8 cellular contexts compared by ENCODE assay signal in genomic region chr9:122464633-122465567, GRCh38. TPM values are rescaled to one million over a fixed set of nuclear protein-coding genes. Genes with fewer than 3 reads are reported as not detected.
DNase-seq lines count a peak whose midpoint lies in the region; ATAC-seq, FAIRE-seq and TF ChIP-seq lines count a peak whose summit lies in the region.

No MANE protein-coding gene starts in this region.

- no peaks in the 10 kb centered on the region for H3K9me3 ChIP-seq in kidney (ENCODE audit: control insufficient read depth in 1 of 2, low read length in 2 of 2)

- H3K9ac ChIP-seq in kidney (ENCODE audit: low read length in 2 of 2), result peak overlapping the region; percentile 1 to 21

- intact Hi-C loops in kidney (cut with DNase I), result loop anchor here (10.0 kb wide), 1 partner anchor 340 kb away; the partner anchor contains the start of gene OR1K1

- ATAC-seq in GM18502 (IDR thresholded peaks at IDR 0.05; ENCODE audit: poor library complexity, unreplicated experiment) (peak; percentile 69), HG03095 (IDR thresholded peaks at IDR 0.05; ENCODE audit: unreplicated experiment) (peak; percentile 57)

- TF ChIP-seq CTCF in VCaP (conservative IDR thresholded peaks at IDR 0.05) (peak; percentile 91), bronchial epithelial cell (IDR thresholded peaks at IDR 0.05; ENCODE audit: insufficient read depth, low read length, severe bottlenecking) (peak; percentile 79), kidney (IDR thresholded peaks at IDR 0.05; ENCODE audit: borderline replicate concordance, extremely low read depth, insufficient read depth) (peak; percentile 86)

- FAIRE-seq in bronchial epithelial cell (lab: Jason Lieb, UNC), result no peak
- FAIRE-seq in kidney (lab: Jason Lieb, UNC), result peak; percentile 82

- DNase-seq in A172 (ENCODE audit: low spot score) (peak; percentile 88), NCI-H2196 (lab: John Stamatoyannopoulos, UW; ENCODE audit: unreplicated experiment) (peak; percentile 83), bronchial epithelial cell (ENCODE audit: low read depth) (peak; percentile 78), kidney (no peak)
- peak; percentile 74 for DNase-seq in stimulated activated CD4-positive, alpha-beta T cell treated with anti-CD3 and anti-CD28 coated beads, Interleukin-15, amount 100 ng/mL, for 24 hours

- H3K4me3 ChIP-seq in bronchial epithelial cell (ENCODE audit: low read depth, low read length) (no peak overlapping the region), kidney (ENCODE audit: low read length in 2 of 2) (peak overlapping the region; percentile 66 to 80)

- no peaks in the 10 kb centered on the region for H3K27me3 ChIP-seq in bronchial epithelial cell (ENCODE audit: control insufficient read depth, insufficient read depth, low read length)

- peaks cover 0 to 3% of the 10 kb centered on the region in 2 donors for H3K4me1 ChIP-seq in kidney (ENCODE audit: control insufficient read depth in 1 of 2, insufficient read depth in 1 of 2, low read depth in 1 of 2, low read length in 2 of 2)

- no peaks in the 10 kb centered on the region for H3K36me3 ChIP-seq in bronchial epithelial cell (ENCODE audit: control insufficient read depth, insufficient read depth, low read length)
- no peaks in the 10 kb centered on the region for H3K36me3 ChIP-seq in kidney (ENCODE audit: control insufficient read depth in 1 of 2, insufficient read depth in 2 of 2, low read length in 2 of 2)

- H3K27ac ChIP-seq in VCaP, result peak overlapping the region; percentile 81
- no peak overlapping the region for H3K27ac ChIP-seq in kidney (ENCODE audit: low read depth in 2 of 2, low read length in 2 of 2)

RNA-seq across cellular contexts. Expression of gene OR1J1, which starts 12.8 kb away (rescaled TPM):
- not detected in 2 replicates for total RNA-seq in A172 (2014; rRNA removed; shearing (Covaris generic))
- total RNA-seq in bronchial epithelial cell, result not detected in 2 replicates
- total RNA-seq in kidney, result not detected
- not detected for polyA plus RNA-seq in kidney (ENCODE audit: insufficient read depth, low read depth, low replicate concordance)

RNA-seq across cellular contexts. Expression of gene OR1J2, which starts 45.7 kb away (rescaled TPM):
- total RNA-seq in A172 (2014; rRNA removed; shearing (Covaris generic)), result not detected in 2 replicates
- total RNA-seq in bronchial epithelial cell (not detected in 2 replicates), kidney (not detected)
- polyA plus RNA-seq in kidney (ENCODE audit: insufficient read depth, low read depth, low replicate concordance), result not detected

RNA-seq across cellular contexts. Expression of gene OR1J4, which starts 54.0 kb away (rescaled TPM):
- not detected in 2 replicates for total RNA-seq in A172 (2014; rRNA removed; shearing (Covaris generic))
- total RNA-seq in bronchial epithelial cell (not detected in 2 replicates), kidney (not detected)
- polyA plus RNA-seq in kidney (ENCODE audit: insufficient read depth, low read depth, low replicate concordance), result not detected
